2 cellular contexts compared by ENCODE assay signal in genomic region chr5:137923856-137924255, GRCh38.
TF ChIP-seq lines count a peak whose summit lies in the region.

No MANE protein-coding gene starts in this region.

TF ChIP-seq in A549, 52 proteins besides CTCF, POLR2A, EP300 and RAD21:
- no peak for TF ChIP-seq MAZ (IDR thresholded peaks at IDR 0.05; ENCODE audit: borderline replicate concordance, low read depth, low read length)
- TF ChIP-seq E2F6 (IDR thresholded peaks at IDR 0.05; ENCODE audit: borderline replicate concordance, low read depth): no peak
- TF ChIP-seq MYC (IDR thresholded peaks at IDR 0.05; ENCODE audit: borderline replicate concordance, low read length): no peak
- TF ChIP-seq RNF2 (IDR thresholded peaks at IDR 0.05; ENCODE audit: borderline replicate concordance, low read depth): no peak
- TF ChIP-seq JUN (IDR thresholded peaks at IDR 0.05): no peak
- TF ChIP-seq BCL3 (IDR thresholded peaks at IDR 0.05): no peak
- TF ChIP-seq EHMT2 (IDR thresholded peaks at IDR 0.05; ENCODE audit: low read depth): no peak
- no peak for TF ChIP-seq SREBF2 (IDR thresholded peaks at IDR 0.05)
- no peak for TF ChIP-seq JUNB (IDR thresholded peaks at IDR 0.05)
- no peak for TF ChIP-seq ZSCAN20 (CRISPR knock-in tag; IDR thresholded peaks at IDR 0.05)
- TF ChIP-seq USF2 (IDR thresholded peaks at IDR 0.05): no peak
- TF ChIP-seq TFCP2L1 (CRISPR knock-in tag; IDR thresholded peaks at IDR 0.05): no peak
- TF ChIP-seq HDAC2 (IDR thresholded peaks at IDR 0.05): no peak
- no peak for TF ChIP-seq ATOH8 (CRISPR knock-in tag; IDR thresholded peaks at IDR 0.05; ENCODE audit: low read depth)
- TF ChIP-seq CHD2 (IDR thresholded peaks at IDR 0.05; ENCODE audit: low read length, partially characterized antibody): no peak
- no peak for TF ChIP-seq HEYL (CRISPR knock-in tag; IDR thresholded peaks at IDR 0.05)
TF ChIP-seq in A549: peak in this region for 0.

TF ChIP-seq in IMR-90, 13 proteins besides CTCF, POLR2A, EP300 and RAD21:
- peak; percentile 75; the same call in 1 of the 2 replicates for TF ChIP-seq BHLHE40 (IDR thresholded peaks at IDR 0.05; ENCODE audit: low read depth, low read length)
- TF ChIP-seq MAZ (IDR thresholded peaks at IDR 0.05; ENCODE audit: borderline replicate concordance, low read depth, low read length): no peak
